Comparison of ENCODE assay signal across 1 cellular context in genomic region chr6:1971612-1972011, GRCh38.
TF ChIP-seq lines count a peak whose summit lies in the region.

No MANE protein-coding gene starts in this region.

TF ChIP-seq in IMR-90, 13 proteins besides CTCF, POLR2A, EP300 and RAD21 (continued from another document):
- TF ChIP-seq USF2 (IDR thresholded peaks at IDR 0.05; ENCODE audit: low read depth, low read length) (no peak), MAFK (IDR thresholded peaks at IDR 0.05; ENCODE audit: low read depth, low read length) (no peak), ELK1 (IDR thresholded peaks at IDR 0.05; ENCODE audit: borderline replicate concordance, low read depth, low read length) (no peak), SMC3 (IDR thresholded peaks at IDR 0.05; ENCODE audit: low read depth, low read length) (no peak), NFE2L2 (IDR thresholded peaks at IDR 0.05; ENCODE audit: low read depth, low read length) (no peak), CEBPB (IDR thresholded peaks at IDR 0.05; ENCODE audit: low read depth, low read length) (no peak), MAZ (IDR thresholded peaks at IDR 0.05; ENCODE audit: borderline replicate concordance, low read depth, low read length) (no peak), FOS (IDR thresholded peaks at IDR 0.05; ENCODE audit: low read depth, low read length) (no peak)
